Comparison of ENCODE assay signal across 14 cellular contexts in the genomic region with DNA sequence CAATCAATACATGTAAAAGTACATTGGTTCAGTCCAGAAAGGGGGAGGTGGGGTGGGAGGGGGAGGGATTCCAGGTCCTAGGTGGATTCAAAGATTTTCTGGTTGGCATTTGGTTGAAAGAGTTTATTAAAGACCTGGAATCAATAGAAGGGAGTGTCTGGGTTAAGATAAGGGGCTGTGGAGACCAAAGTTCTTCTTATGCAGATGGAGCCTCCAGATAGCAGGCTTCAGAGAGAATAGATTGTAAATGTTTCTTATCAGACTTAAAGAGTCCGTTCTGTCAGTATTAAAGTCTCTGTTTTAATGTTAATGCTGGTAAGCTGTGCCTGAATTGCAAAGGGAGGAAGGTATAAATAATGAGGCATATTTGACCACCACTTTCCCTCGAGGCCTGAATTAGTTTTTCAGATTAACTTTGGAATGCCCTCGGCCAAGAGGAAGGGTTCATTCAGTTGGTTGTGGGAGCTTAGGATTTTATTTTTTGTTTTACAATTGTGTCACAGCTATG.
"Had no signal": no experiment of that assay in that cellular context is flagged by ENCODE, and none has a peak within 500 bp of the region (broad histone marks: within the 10 kb centered on the region; RNA-seq: fewer than 3 reads in every experiment).

No MANE protein-coding gene starts in this region.

- H3K4me1 ChIP-seq: esophagus muscularis mucosa, left lung, prostate gland, upper lobe of right lung had no signal

- H3K27ac ChIP-seq: esophagus muscularis mucosa, left lung, prostate gland, upper lobe of right lung had no signal

- H3K36me3 ChIP-seq: esophagus muscularis mucosa, left lung, prostate gland, upper lobe of right lung had no signal

- H3K27me3 ChIP-seq: esophagus muscularis mucosa, left lung, upper lobe of right lung had no signal

- DNase-seq: activated CD4-positive, alpha-beta memory T cell treated with anti-CD3 and anti-CD28 coated beads for 36 hours; activated gamma-delta T cell; activated T-cell treated with anti-CD3 and anti-CD28 coated beads, Interleukin-2, amount 50 U/mL, for 4 hours; islet precursor cell; left lung; naive thymus-derived CD4-positive, alpha-beta T cell; nucleus accumbens; stimulated activated CD4-positive, alpha-beta T cell treated with anti-CD3 and anti-CD28 coated beads, Interleukin-12 subunit alpha, Interleukin-12 subunit beta, amount 100 ng/mL, for 4 hours; stimulated activated naive CD4-positive, alpha-beta T cell treated with Interleukin-2 at 50 U/mL for 16 hours; T-helper 2 cell; upper lobe of right lung had no signal

- H3K4me3 ChIP-seq: esophagus muscularis mucosa, left lung, prostate gland, upper lobe of right lung had no signal

- ATAC-seq: activated T-cell treated with anti-CD3 and anti-CD28 coated beads, Interleukin-2, amount 50 U/mL, for 4 hours; left lung; naive thymus-derived CD4-positive, alpha-beta T cell; sciatic nerve; upper lobe of right lung had no signal

- H3K9me3 ChIP-seq: esophagus muscularis mucosa, left lung, prostate gland, upper lobe of right lung had no signal
